Comparison of ENCODE assay signal across 1 cellular context in the genomic region with DNA sequence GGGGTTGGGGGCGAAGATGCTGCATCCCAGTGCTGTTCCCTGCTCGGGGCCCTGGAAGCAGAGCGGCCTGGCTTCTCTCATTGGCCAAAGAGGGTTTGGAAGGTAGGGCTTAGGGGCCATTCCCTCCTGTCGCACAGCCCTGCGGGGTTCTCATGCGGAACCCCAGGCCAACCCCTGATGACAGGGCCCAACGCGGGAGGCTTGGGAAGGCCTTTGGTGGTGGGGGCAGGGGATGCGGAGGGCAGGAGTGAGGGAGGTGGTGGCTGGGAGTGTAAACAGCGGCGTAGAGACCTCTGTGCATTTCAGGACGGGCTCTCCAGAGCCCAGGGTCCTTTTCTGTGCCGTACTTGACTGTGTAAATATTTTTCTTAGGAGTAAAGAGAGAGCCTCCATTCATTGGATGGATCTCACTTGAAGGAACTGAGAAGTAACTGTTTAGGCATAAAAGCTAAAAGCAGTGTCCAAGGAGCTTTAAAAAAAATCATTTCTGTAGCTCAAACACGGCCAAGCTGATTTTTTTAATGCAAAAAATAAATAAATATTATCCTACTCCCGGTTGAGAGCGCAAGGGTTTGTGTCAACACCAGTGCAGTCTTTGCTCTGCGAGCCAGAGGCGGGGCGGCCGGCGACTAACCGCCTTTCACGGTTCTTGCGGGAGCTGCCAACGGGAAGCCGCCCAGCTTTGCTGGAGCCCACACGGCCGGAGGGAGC.
TF ChIP-seq lines count a peak whose summit lies in the region.

No MANE protein-coding gene starts in this region.

TF ChIP-seq in HepG2, 621 proteins besides CTCF, POLR2A, EP300 and RAD21 (continued from another document and continues in another):
- TF ChIP-seq, protein P1, sequence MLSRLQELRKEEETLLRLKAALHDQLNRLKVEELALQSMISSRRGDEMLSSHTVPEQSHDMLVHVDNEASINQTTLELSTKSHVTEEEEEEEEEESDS (CRISPR knock-in tag; IDR thresholded peaks at IDR 0.05; ENCODE audit: borderline replicate concordance) = no peak
- TF ChIP-seq POLR2G (IDR thresholded peaks at IDR 0.05; ENCODE audit: low read depth, low read length) (peak; percentile 48; the same call in 1 of the 2 replicates), STAG1 (CRISPR knock-in tag; IDR thresholded peaks at IDR 0.05) (0 out of 2 replicates have a peak, but pooled peaks have one; percentile 7), PRMT3 (CRISPR knock-in tag; IDR thresholded peaks at IDR 0.05; ENCODE audit: borderline replicate concordance, low read depth) (no peak), HMGXB3 (CRISPR knock-in tag; IDR thresholded peaks at IDR 0.05; ENCODE audit: borderline replicate concordance) (no peak), IKZF4 (CRISPR knock-in tag; IDR thresholded peaks at IDR 0.05; ENCODE audit: borderline replicate concordance, low read depth, not compliant biosample characterization) (no peak), ZHX2 (IDR thresholded peaks at IDR 0.05; ENCODE audit: low read depth) (no peak), ZHX2 (CRISPR knock-in tag; IDR thresholded peaks at IDR 0.05; ENCODE audit: borderline replicate concordance) (no peak), ZNF660 (CRISPR knock-in tag; IDR thresholded peaks at IDR 0.05; ENCODE audit: borderline replicate concordance, low read depth) (no peak), RNF2 (conservative IDR thresholded peaks at IDR 0.05; ENCODE audit: low read depth) (no peak), DDIT3 (CRISPR knock-in tag; IDR thresholded peaks at IDR 0.05) (no peak), ZNF629 (CRISPR knock-in tag; conservative IDR thresholded peaks at IDR 0.05) (0 out of 2 replicates have a peak, but pooled peaks have one; percentile 19), HOXA5 (CRISPR knock-in tag; IDR thresholded peaks at IDR 0.05) (no peak), ZBTB44 (CRISPR knock-in tag; IDR thresholded peaks at IDR 0.05) (no peak), ZNF563 (CRISPR knock-in tag; IDR thresholded peaks at IDR 0.05) (no peak), CEBPG (CRISPR knock-in tag; IDR thresholded peaks at IDR 0.05) (no peak), KDM5B (CRISPR knock-in tag; IDR thresholded peaks at IDR 0.05; ENCODE audit: borderline replicate concordance) (no peak), GMEB1 (CRISPR knock-in tag; IDR thresholded peaks at IDR 0.05; ENCODE audit: borderline replicate concordance) (no peak), DMTF1 (CRISPR knock-in tag; IDR thresholded peaks at IDR 0.05) (no peak), PHF21A (CRISPR knock-in tag; IDR thresholded peaks at IDR 0.05) (0 out of 2 replicates have a peak, but pooled peaks have one; percentile 22), ZNF678 (CRISPR knock-in tag; IDR thresholded peaks at IDR 0.05) (no peak), EED (CRISPR knock-in tag; IDR thresholded peaks at IDR 0.05) (no peak)
- TF ChIP-seq, protein P2, sequence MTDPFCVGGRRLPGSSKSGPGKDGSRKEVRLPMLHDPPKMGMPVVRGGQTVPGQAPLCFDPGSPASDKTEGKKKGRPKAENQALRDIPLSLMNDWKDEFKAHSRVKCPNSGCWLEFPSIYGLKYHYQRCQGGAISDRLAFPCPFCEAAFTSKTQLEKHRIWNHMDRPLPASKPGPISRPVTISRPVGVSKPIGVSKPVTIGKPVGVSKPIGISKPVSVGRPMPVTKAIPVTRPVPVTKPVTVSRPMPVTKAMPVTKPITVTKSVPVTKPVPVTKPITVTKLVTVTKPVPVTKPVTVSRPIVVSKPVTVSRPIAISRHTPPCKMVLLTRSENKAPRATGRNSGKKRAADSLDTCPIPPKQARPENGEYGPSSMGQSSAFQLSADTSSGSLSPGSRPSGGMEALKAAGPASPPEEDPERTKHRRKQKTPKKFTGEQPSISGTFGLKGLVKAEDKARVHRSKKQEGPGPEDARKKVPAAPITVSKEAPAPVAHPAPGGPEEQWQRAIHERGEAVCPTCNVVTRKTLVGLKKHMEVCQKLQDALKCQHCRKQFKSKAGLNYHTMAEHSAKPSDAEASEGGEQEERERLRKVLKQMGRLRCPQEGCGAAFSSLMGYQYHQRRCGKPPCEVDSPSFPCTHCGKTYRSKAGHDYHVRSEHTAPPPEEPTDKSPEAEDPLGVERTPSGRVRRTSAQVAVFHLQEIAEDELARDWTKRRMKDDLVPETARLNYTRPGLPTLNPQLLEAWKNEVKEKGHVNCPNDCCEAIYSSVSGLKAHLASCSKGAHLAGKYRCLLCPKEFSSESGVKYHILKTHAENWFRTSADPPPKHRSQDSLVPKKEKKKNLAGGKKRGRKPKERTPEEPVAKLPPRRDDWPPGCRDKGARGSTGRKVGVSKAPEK (CRISPR knock-in tag; IDR thresholded peaks at IDR 0.05; ENCODE audit: borderline replicate concordance) = 0 out of 2 replicates have a peak, but pooled peaks have one; percentile 18
- TF ChIP-seq, protein P3, sequence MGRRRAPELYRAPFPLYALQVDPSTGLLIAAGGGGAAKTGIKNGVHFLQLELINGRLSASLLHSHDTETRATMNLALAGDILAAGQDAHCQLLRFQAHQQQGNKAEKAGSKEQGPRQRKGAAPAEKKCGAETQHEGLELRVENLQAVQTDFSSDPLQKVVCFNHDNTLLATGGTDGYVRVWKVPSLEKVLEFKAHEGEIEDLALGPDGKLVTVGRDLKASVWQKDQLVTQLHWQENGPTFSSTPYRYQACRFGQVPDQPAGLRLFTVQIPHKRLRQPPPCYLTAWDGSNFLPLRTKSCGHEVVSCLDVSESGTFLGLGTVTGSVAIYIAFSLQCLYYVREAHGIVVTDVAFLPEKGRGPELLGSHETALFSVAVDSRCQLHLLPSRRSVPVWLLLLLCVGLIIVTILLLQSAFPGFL (CRISPR knock-in tag; IDR thresholded peaks at IDR 0.05) = no peak
- TF ChIP-seq, protein P4, sequence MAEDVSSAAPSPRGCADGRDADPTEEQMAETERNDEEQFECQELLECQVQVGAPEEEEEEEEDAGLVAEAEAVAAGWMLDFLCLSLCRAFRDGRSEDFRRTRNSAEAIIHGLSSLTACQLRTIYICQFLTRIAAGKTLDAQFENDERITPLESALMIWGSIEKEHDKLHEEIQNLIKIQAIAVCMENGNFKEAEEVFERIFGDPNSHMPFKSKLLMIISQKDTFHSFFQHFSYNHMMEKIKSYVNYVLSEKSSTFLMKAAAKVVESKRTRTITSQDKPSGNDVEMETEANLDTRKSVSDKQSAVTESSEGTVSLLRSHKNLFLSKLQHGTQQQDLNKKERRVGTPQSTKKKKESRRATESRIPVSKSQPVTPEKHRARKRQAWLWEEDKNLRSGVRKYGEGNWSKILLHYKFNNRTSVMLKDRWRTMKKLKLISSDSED (CRISPR knock-in tag; IDR thresholded peaks at IDR 0.05) = no peak
